ENCODE assay signal across 20 cellular contexts in genomic region chr15:92451225-92451825, GRCh38. TPM values are rescaled to one million over a fixed set of nuclear protein-coding genes. Genes with fewer than 3 reads are reported as not detected.
DNase-seq lines count a peak whose midpoint lies in the region; ATAC-seq and TF ChIP-seq lines count a peak whose summit lies in the region.
"Had no signal": no experiment of that assay in that cellular context is flagged by ENCODE, and none has a peak within 500 bp of the region (broad histone marks: within the 10 kb centered on the region; RNA-seq: fewer than 3 reads in every experiment).

No MANE protein-coding gene starts in this region.

- no peak overlapping the region for H3K4me3 ChIP-seq in fibroblast of mammary gland (ENCODE audit: control insufficient read depth, low read depth, low read length)
- H3K4me3 ChIP-seq in retinal pigment epithelial cell (ENCODE audit: low read length) = no peak overlapping the region
- H3K4me3 ChIP-seq: tibial artery had no signal

- ATAC-seq in SK-N-SH treated with all-trans-retinoic acid at 6 μM for 48 hours (no peak), HG03469 (IDR thresholded peaks at IDR 0.05; ENCODE audit: unreplicated experiment) (no peak)
- ATAC-seq: activated CD8-positive, alpha-beta memory T cell treated with anti-CD3 and anti-CD28 coated beads, Interleukin-2, amount 10 ng/mL, durations not matched to agents 7 days and 5 days had no signal

- TF ChIP-seq CTCF in fibroblast of mammary gland (conservative IDR thresholded peaks at IDR 0.05; ENCODE audit: control insufficient read depth, insufficient read depth, low read depth, low read length) (no peak), retinal pigment epithelial cell (conservative IDR thresholded peaks at IDR 0.05; ENCODE audit: low read depth, low read length) (no peak)

- DNase-seq in EH (ENCODE audit: low read depth) (peak; percentile 24), RPMI7951 (ENCODE audit: low read depth) (peak; percentile 99), fibroblast of mammary gland (ENCODE audit: low read depth) (peak; percentile 53), retinal pigment epithelial cell (ENCODE audit: low read depth) (peak; percentile 21), NCI-H1092 treated with DMSO at 0.1 percent for 48 hours (lab: John Stamatoyannopoulos, UW) (no peak)
- no peak for DNase-seq in activated T-cell treated with anti-CD3 and anti-CD28 coated beads, Interleukin-2, amount 50 U/mL, for 48 hours
- DNase-seq: activated CD4-positive, CD25-positive, alpha-beta regulatory T cell; activated CD8-positive, alpha-beta memory T cell treated with anti-CD3 and anti-CD28 coated beads, Interleukin-2, amount 10 ng/mL, durations not matched to agents 7 days and 5 days; activated naive CD4-positive, alpha-beta T cell treated with anti-CD3 and anti-CD28 coated beads, Interleukin-2, amount 50 U/mL, for 16 hours; caudate nucleus; head of caudate nucleus; naive B cell; NCI-H1436; NCI-H345; stimulated activated CD4-positive, alpha-beta T cell treated with anti-CD3 and anti-CD28 coated beads, Interleukin-1b, Interleukin-23, amount 100 ng/mL, for 48 hours; stimulated activated CD8-positive, alpha-beta memory T cell treated with anti-CD3 and anti-CD28 coated beads, Interleukin-4, amount 100 ng/mL, for 48 hours; tibial artery had no signal

TF ChIP-seq in SK-N-SH treated with all-trans-retinoic acid at 6 μM for 48 hours, 23 proteins besides CTCF, POLR2A, EP300 and RAD21:
- TF ChIP-seq CSDC2 (CRISPR knock-in tag; IDR thresholded peaks at IDR 0.05) = no peak
- no peak for TF ChIP-seq CREB5 (CRISPR knock-in tag; IDR thresholded peaks at IDR 0.05; ENCODE audit: low read depth)
- no peak for TF ChIP-seq ZFP30 (CRISPR knock-in tag; IDR thresholded peaks at IDR 0.05)
- no peak for TF ChIP-seq ZNF565 (CRISPR knock-in tag; conservative IDR thresholded peaks at IDR 0.05; ENCODE audit: low read depth)
- TF ChIP-seq ESRRG (CRISPR knock-in tag; IDR thresholded peaks at IDR 0.05) = no peak
- no peak for TF ChIP-seq TOX (CRISPR knock-in tag; IDR thresholded peaks at IDR 0.05; ENCODE audit: borderline replicate concordance)
- TF ChIP-seq ARNTL (CRISPR knock-in tag; IDR thresholded peaks at IDR 0.05; ENCODE audit: borderline replicate concordance, low read depth) = no peak
- TF ChIP-seq ZC3H10 (CRISPR knock-in tag; IDR thresholded peaks at IDR 0.05) = no peak

RNA-seq across cellular contexts. Expression of gene ST8SIA2, which starts 57.6 kb away (rescaled TPM):
- 15.1 and 20.4 TPM in 2 replicates for total RNA-seq in RPMI7951 (2014; rRNA removed; shearing (Covaris generic))
- total RNA-seq: activated CD8-positive, alpha-beta memory T cell treated with anti-CD3 and anti-CD28 coated beads, Interleukin-2, amount 10 ng/mL, durations not matched to agents 7 days and 5 days; pulmonary artery endothelial cell had no signal

Comparison
In these comparisons a context has a peak if more than half of its experiments do, and no peak if none do; other contexts are left out.
1. DNase-seq: peak in EH (single experiment), RPMI7951 (single experiment), fibroblast of mammary gland (single experiment) and retinal pigment epithelial cell (single experiment); none in NCI-H1092 treated with DMSO at 0.1 percent for 48 hours (single experiment) and activated T-cell treated with anti-CD3 and anti-CD28 coated beads, Interleukin-2, amount 50 U/mL, for 48 hours (0 of 2).